ENCODE assay signal across 12 cellular contexts in the genomic region with DNA sequence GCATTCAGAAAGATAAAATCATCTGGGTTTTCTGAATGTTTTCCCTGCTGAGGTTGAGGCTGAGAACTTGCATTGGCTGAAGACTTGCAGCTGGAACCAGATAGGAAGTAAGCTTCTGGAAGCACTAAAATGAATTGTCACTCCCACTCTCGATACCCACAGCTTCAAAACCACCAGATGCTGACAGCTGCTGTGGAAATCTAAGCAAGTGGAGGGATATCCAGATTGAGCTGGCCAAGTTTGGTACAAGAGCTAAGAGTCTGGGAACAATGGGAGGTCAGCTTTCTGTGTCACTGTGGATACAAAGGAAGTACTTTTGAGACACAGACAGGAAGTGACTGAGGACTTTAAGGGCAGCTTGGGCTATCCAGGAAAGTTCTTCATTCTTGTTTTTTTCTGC. TPM values are rescaled to one million over a fixed set of nuclear protein-coding genes. Genes with fewer than 3 reads are reported as not detected.
DNase-seq lines count a peak whose midpoint lies in the region; ATAC-seq and TF ChIP-seq lines count a peak whose summit lies in the region.
"Had no signal": no experiment of that assay in that cellular context is flagged by ENCODE, and none has a peak within 500 bp of the region (broad histone marks: within the 10 kb centered on the region; RNA-seq: fewer than 3 reads in every experiment).

No MANE protein-coding gene starts in this region.

- H3K36me3 Mint-ChIP-seq in activated naive CD8-positive, alpha-beta T cell treated with anti-CD3 and anti-CD28 coated beads for 36 hours, result peaks cover 3% of the 10 kb centered on the region
- H3K36me3 Mint-ChIP-seq in activated naive CD8-positive, alpha-beta T cell treated with anti-CD3 and anti-CD28 coated beads, Interleukin-2, amount 50 U/mL, for 24 hours (ENCODE audit: low read depth), result no peaks in the 10 kb centered on the region
- H3K36me3 Mint-ChIP-seq in T-helper 17 cell (ENCODE audit: low read depth), result no peaks in the 10 kb centered on the region
- H3K36me3 Mint-ChIP-seq: CD8-positive, alpha-beta T cell had no signal

- H3K4me1 ChIP-seq in left ventricle myocardium inferior (peaks cover 59% of the 10 kb centered on the region), transverse colon (peaks cover 14 to 27% (median 15%) of the 10 kb centered on the region in 4 donors), BE2C (no peaks in the 10 kb centered on the region)

- TF ChIP-seq CTCF in left ventricle myocardium inferior (IDR thresholded peaks at IDR 0.05; ENCODE audit: borderline replicate concordance) (no peak), transverse colon (IDR thresholded peaks at IDR 0.05) (no peak), dorsolateral prefrontal cortex (IDR thresholded peaks at IDR 0.05 in 54 of 56, conservative IDR thresholded peaks at IDR 0.05 in 2 of 56; ENCODE audit: low read depth in 1 of 56, partially characterized antibody in 56 of 56) (no peak), BE2C (IDR thresholded peaks at IDR 0.05; ENCODE audit: low read depth, low read length) (no peak)

- TF ChIP-seq EP300 in transverse colon (IDR thresholded peaks at IDR 0.05; ENCODE audit: low read depth), result no peak

- H3K27ac ChIP-seq in left ventricle myocardium inferior (replicated peaks) (peak overlapping the region; percentile 71), transverse colon (peak overlapping the region in 3 of 4 donors; percentile 15 to 32 (median 21)), dorsolateral prefrontal cortex (no peak overlapping the region)
- H3K27ac ChIP-seq: PC-9 had no signal

- H3K36me3 ChIP-seq in left ventricle myocardium inferior (no peaks in the 10 kb centered on the region), transverse colon (no peaks in the 10 kb centered on the region), BE2C (no peaks in the 10 kb centered on the region)
- H3K36me3 ChIP-seq: sigmoid colon had no signal

- H3K4me3 Mint-ChIP-seq in activated naive CD8-positive, alpha-beta T cell treated with anti-CD3 and anti-CD28 coated beads for 36 hours, result no peak overlapping the region
- no peak overlapping the region for H3K4me3 Mint-ChIP-seq in activated naive CD8-positive, alpha-beta T cell treated with anti-CD3 and anti-CD28 coated beads, Interleukin-2, amount 50 U/mL, for 24 hours
- no peak overlapping the region for H3K4me3 Mint-ChIP-seq in T-helper 17 cell
- H3K4me3 Mint-ChIP-seq: CD8-positive, alpha-beta T cell had no signal

- H3K9me3 ChIP-seq in T-helper 17 cell (ENCODE audit: control insufficient read depth, low read length, poor library complexity, severe bottlenecking), result no peaks in the 10 kb centered on the region
- H3K9me3 ChIP-seq in left ventricle myocardium inferior (replicated peaks), result no peaks in the 10 kb centered on the region
- H3K9me3 ChIP-seq in transverse colon, result no peaks in the 10 kb centered on the region
- no peaks in the 10 kb centered on the region for H3K9me3 ChIP-seq in BE2C
- H3K9me3 ChIP-seq: sigmoid colon had no signal

- H3K4me3 ChIP-seq in left ventricle myocardium inferior (no peak overlapping the region), transverse colon (no peak overlapping the region), dorsolateral prefrontal cortex (no peak overlapping the region), BE2C (ENCODE audit: low read depth, low read length) (no peak overlapping the region)
- H3K4me3 ChIP-seq: PC-9, sigmoid colon had no signal

- TF ChIP-seq POLR2A in transverse colon (IDR thresholded peaks at IDR 0.05), result no peak

- 68% methylated on average over 1 of the region's 1 CpG; no CpG with 5 or more reads in 1 of the 2 donors for WGBS in transverse colon (ENCODE audit: low coverage in 1 of 2), 2 donors

- H3K27me3 ChIP-seq in left ventricle myocardium inferior (ENCODE audit: low read depth), result no peaks in the 10 kb centered on the region
- no peaks in the 10 kb centered on the region for H3K27me3 ChIP-seq in transverse colon
- H3K27me3 ChIP-seq in dorsolateral prefrontal cortex, result no peaks in the 10 kb centered on the region
- no peaks in the 10 kb centered on the region for H3K27me3 ChIP-seq in BE2C
- H3K27me3 ChIP-seq: sigmoid colon had no signal

- intact Hi-C loops in left ventricle myocardium inferior (cut with micrococcal nuclease), result no loop called here
- intact Hi-C loops in transverse colon (cut with DNase I; ENCODE audit: low total_unique reads), result no loop called here
- intact Hi-C loops in dorsolateral prefrontal cortex (cut with DNase I), result no loop called here

- H3K4me1 Mint-ChIP-seq in activated naive CD8-positive, alpha-beta T cell treated with anti-CD3 and anti-CD28 coated beads for 36 hours, result peaks cover 69% of the 10 kb centered on the region
- peaks cover 78% of the 10 kb centered on the region for H3K4me1 Mint-ChIP-seq in activated naive CD8-positive, alpha-beta T cell treated with anti-CD3 and anti-CD28 coated beads, Interleukin-2, amount 50 U/mL, for 24 hours
- H3K4me1 Mint-ChIP-seq in T-helper 17 cell, result peaks cover 51% of the 10 kb centered on the region

- peaks cover 3% of the 10 kb centered on the region for H3K9me3 Mint-ChIP-seq in activated naive CD8-positive, alpha-beta T cell treated with anti-CD3 and anti-CD28 coated beads for 36 hours
- peaks cover 4% of the 10 kb centered on the region for H3K9me3 Mint-ChIP-seq in activated naive CD8-positive, alpha-beta T cell treated with anti-CD3 and anti-CD28 coated beads, Interleukin-2, amount 50 U/mL, for 24 hours
- H3K9me3 Mint-ChIP-seq: CD8-positive, alpha-beta T cell had no signal

- no peaks in the 10 kb centered on the region for H3K27me3 Mint-ChIP-seq in activated naive CD8-positive, alpha-beta T cell treated with anti-CD3 and anti-CD28 coated beads for 36 hours
- no peaks in the 10 kb centered on the region for H3K27me3 Mint-ChIP-seq in activated naive CD8-positive, alpha-beta T cell treated with anti-CD3 and anti-CD28 coated beads, Interleukin-2, amount 50 U/mL, for 24 hours
- no peaks in the 10 kb centered on the region for H3K27me3 Mint-ChIP-seq in T-helper 17 cell

- peak overlapping the region; percentile 47 for H3K27ac Mint-ChIP-seq in activated naive CD8-positive, alpha-beta T cell treated with anti-CD3 and anti-CD28 coated beads for 36 hours
- H3K27ac Mint-ChIP-seq in activated naive CD8-positive, alpha-beta T cell treated with anti-CD3 and anti-CD28 coated beads, Interleukin-2, amount 50 U/mL, for 24 hours, result no peak overlapping the region
- peak overlapping the region; percentile 99 for H3K27ac Mint-ChIP-seq in T-helper 17 cell
- H3K27ac Mint-ChIP-seq: CD8-positive, alpha-beta T cell had no signal

- ATAC-seq in activated naive CD8-positive, alpha-beta T cell treated with anti-CD3 and anti-CD28 coated beads, Interleukin-2, amount 50 U/mL, for 24 hours, result no peak
- no peak for ATAC-seq in T-helper 17 cell
- ATAC-seq: CD8-positive, alpha-beta T cell had no signal

- in situ Hi-C loops in transverse colon (cut with MboI; ENCODE audit: low pct_ligation_motif_present in 1 of 4, low pct_unique_long_range_greater_than_20kb in 1 of 4, low sequenced_read_pairs in 3 of 4), result no loop called here

- DNase-seq in activated naive CD8-positive, alpha-beta T cell treated with anti-CD3 and anti-CD28 coated beads for 36 hours, result no peak
- DNase-seq in activated naive CD8-positive, alpha-beta T cell treated with anti-CD3 and anti-CD28 coated beads, Interleukin-2, amount 50 U/mL, for 24 hours, result no peak
- DNase-seq in T-helper 17 cell (no peak), left ventricle myocardium inferior (no peak), transverse colon (no peak), dorsolateral prefrontal cortex (no peak), BE2C (no peak)
- no peak for DNase-seq in NK-92 treated with Interleukin-12 subunit alpha and Interleukin-12 subunit beta, amount 100 ng/mL, for 24 hours (lab: John Stamatoyannopoulos, UW)
- DNase-seq: CD8-positive, alpha-beta T cell; Karpas-422; PC-9; sigmoid colon had no signal

RNA-seq across cellular contexts. Expression of gene CD44, which starts 51.3 kb away (rescaled TPM):
- total RNA-seq in activated naive CD8-positive, alpha-beta T cell treated with anti-CD3 and anti-CD28 coated beads for 36 hours, result 100 to 1,000 TPM; 380 to 428 TPM
- total RNA-seq in T-helper 17 cell (1,000 to 10,000 TPM; 1,118 to 1,497 TPM), left ventricle myocardium inferior (14.0 TPM), transverse colon (100 to 1,000 TPM in 3 of 4 donors, 10 to 100 TPM in 1; 56.3 to 182 (median 114) TPM), dorsolateral prefrontal cortex (100 to 1,000 TPM in 29 of 120 experiments, 10 to 100 TPM in 87, 1 to 10 TPM in 4; 6.5 to 291 (median 54.5) TPM)
- 24.4 TPM for polyA plus RNA-seq in BE2C (2012; ENCODE audit: insufficient read depth, insufficient read length, low read depth)

Comparison
In these comparisons a context has a peak if more than half of its experiments do, and no peak if none do; other contexts are left out.
1. H3K27ac ChIP-seq: peak in left ventricle myocardium inferior (single experiment) and transverse colon (3 of 4); none in dorsolateral prefrontal cortex (0 of 59).